ENCODE assay signal across 9 cellular contexts in genomic region chr1:202213361-202214088, GRCh38. TPM values are rescaled to one million over a fixed set of nuclear protein-coding genes. Genes with fewer than 3 reads are reported as not detected.
DNase-seq lines count a peak whose midpoint lies in the region; ATAC-seq, FAIRE-seq and TF ChIP-seq lines count a peak whose summit lies in the region.
"Had no signal": no experiment of that assay in that cellular context is flagged by ENCODE, and none has a peak within 500 bp of the region (broad histone marks: within the 10 kb centered on the region; RNA-seq: fewer than 3 reads in every experiment).

No MANE protein-coding gene starts in this region.

- H3K36me3 Mint-ChIP-seq in natural killer cell treated with Interleukin-12 subunit alpha and Interleukin-12 subunit beta and Interleukin-15 and Interleukin-18, amount 100 ng/mL, for 72 hours = no peaks in the 10 kb centered on the region
- no peaks in the 10 kb centered on the region for H3K36me3 Mint-ChIP-seq in CD4-positive, alpha-beta T cell (ENCODE audit: low read depth)

- peak overlapping the region; percentile 26 for H3K4me3 ChIP-seq in bronchial epithelial cell (ENCODE audit: low read depth, low read length)

- POLR2A ChIA-PET in CD4-positive, alpha-beta T cell (lab: Charles Lee) = no interaction called here

- H3K27me3 ChIP-seq in bronchial epithelial cell (ENCODE audit: control insufficient read depth, insufficient read depth, low read length) = peaks cover 15% of the 10 kb centered on the region
- peaks cover 50% of the 10 kb centered on the region for H3K27me3 ChIP-seq in CD4-positive, alpha-beta T cell (ENCODE audit: control insufficient read depth, insufficient read depth, low read length)

- no peaks in the 10 kb centered on the region for H3K36me3 ChIP-seq in bronchial epithelial cell (ENCODE audit: control insufficient read depth, insufficient read depth, low read length)
- H3K36me3 ChIP-seq: gastrocnemius medialis had no signal

- FAIRE-seq in bronchial epithelial cell (lab: Jason Lieb, UNC) = no peak

- peak; percentile 39 for TF ChIP-seq CTCF in bronchial epithelial cell (IDR thresholded peaks at IDR 0.05; ENCODE audit: insufficient read depth, low read length, severe bottlenecking)
- no peak for TF ChIP-seq CTCF in CD4-positive, alpha-beta T cell (IDR thresholded peaks at IDR 0.05)

- ATAC-seq in natural killer cell treated with Interleukin-12 subunit alpha and Interleukin-12 subunit beta and Interleukin-15 and Interleukin-18, amount 100 ng/mL, for 72 hours = no peak
- ATAC-seq in CD4-positive, alpha-beta T cell (ENCODE audit: poor library complexity) = no peak
- ATAC-seq: gastrocnemius medialis had no signal

- CTCF ChIA-PET in CD4-positive, alpha-beta T cell (lab: Charles Lee) = interaction anchor here (0.6 kb wide), 1 partner anchor 180 kb away, joined by 3 read pairs; no protein-coding TSS in a partner anchor

- no peak overlapping the region for H3K27ac ChIP-seq in CD4-positive, alpha-beta T cell (ENCODE audit: low read depth, low read length)
- H3K27ac ChIP-seq: gastrocnemius medialis had no signal

- H3K27me3 Mint-ChIP-seq in natural killer cell treated with Interleukin-12 subunit alpha and Interleukin-12 subunit beta and Interleukin-15 and Interleukin-18, amount 100 ng/mL, for 72 hours = peaks cover 16 to 25% of the 10 kb centered on the region in 2 donors
- peaks cover 76% of the 10 kb centered on the region for H3K27me3 Mint-ChIP-seq in CD4-positive, alpha-beta T cell

- DNase-seq in DMS153 (lab: John Stamatoyannopoulos, UW) = peak; percentile 58
- peak; percentile 70 for DNase-seq in NCI-H1436 (lab: John Stamatoyannopoulos, UW)
- DNase-seq in bronchial epithelial cell (ENCODE audit: low read depth) = peak; percentile 39
- DNase-seq in natural killer cell treated with Interleukin-12 subunit alpha and Interleukin-12 subunit beta and Interleukin-15 and Interleukin-18, amount 100 ng/mL, for 72 hours (ENCODE audit: low spot score) = no peak
- DNase-seq in NCI-H226 = no peak
- no peak for DNase-seq in CD4-positive, alpha-beta T cell
- DNase-seq in ecto neural progenitor cell (ENCODE audit: low spot score) = no peak
- DNase-seq in mesenteric fat pad (ENCODE audit: low spot score) = no peak
- DNase-seq: gastrocnemius medialis had no signal

- H3K9me3 ChIP-seq in CD4-positive, alpha-beta T cell (ENCODE audit: control insufficient read depth, low read length) = no peaks in the 10 kb centered on the region
- H3K9me3 ChIP-seq: gastrocnemius medialis had no signal

- peaks cover 25 to 29% of the 10 kb centered on the region in 2 donors for H3K4me1 Mint-ChIP-seq in natural killer cell treated with Interleukin-12 subunit alpha and Interleukin-12 subunit beta and Interleukin-15 and Interleukin-18, amount 100 ng/mL, for 72 hours (ENCODE audit: low read depth in 2 of 2)
- peaks cover 5% of the 10 kb centered on the region for H3K4me1 Mint-ChIP-seq in CD4-positive, alpha-beta T cell (ENCODE audit: low read depth)

- intact Hi-C loops in CD4-positive, alpha-beta T cell (cut with DNase I, micrococcal nuclease) = no loop called here

- H3K4me3 Mint-ChIP-seq in natural killer cell treated with Interleukin-12 subunit alpha and Interleukin-12 subunit beta and Interleukin-15 and Interleukin-18, amount 100 ng/mL, for 72 hours = peak overlapping the region; percentile 78
- no peak overlapping the region for H3K4me3 Mint-ChIP-seq in CD4-positive, alpha-beta T cell

- H3K9me3 Mint-ChIP-seq in natural killer cell treated with Interleukin-12 subunit alpha and Interleukin-12 subunit beta and Interleukin-15 and Interleukin-18, amount 100 ng/mL, for 72 hours = no peaks in the 10 kb centered on the region
- H3K9me3 Mint-ChIP-seq in CD4-positive, alpha-beta T cell = no peaks in the 10 kb centered on the region

- H3K27ac Mint-ChIP-seq in natural killer cell treated with Interleukin-12 subunit alpha and Interleukin-12 subunit beta and Interleukin-15 and Interleukin-18, amount 100 ng/mL, for 72 hours = peak overlapping the region; percentile 6 to 72
- no peak overlapping the region for H3K27ac Mint-ChIP-seq in CD4-positive, alpha-beta T cell

RNA-seq across cellular contexts. Expression of gene LGR6, which starts 19.9 kb away (rescaled TPM):
- total RNA-seq in bronchial epithelial cell (under 0.01 TPM in 1 of 2 replicates, not detected in the other), mesenteric fat pad (0.35 TPM)
- 1 to 10 TPM; 5.8 to 5.9 TPM for total RNA-seq in natural killer cell treated with Interleukin-12 subunit alpha and Interleukin-12 subunit beta and Interleukin-15 and Interleukin-18, amount 100 ng/mL, for 72 hours
- total RNA-seq in CD4-positive, alpha-beta T cell = under 1 TPM; 0.19 to 0.45 TPM

RNA-seq across cellular contexts. Expression of gene PTPN7, which starts 53.1 kb away (rescaled TPM):
- total RNA-seq in bronchial epithelial cell (under 0.01 TPM in 1 of 2 replicates, not detected in the other), mesenteric fat pad (3.0 TPM)
- total RNA-seq in natural killer cell treated with Interleukin-12 subunit alpha and Interleukin-12 subunit beta and Interleukin-15 and Interleukin-18, amount 100 ng/mL, for 72 hours = 100 to 1,000 TPM; 227 to 312 TPM
- 100 to 1,000 TPM; 144 to 145 TPM for total RNA-seq in CD4-positive, alpha-beta T cell

Comparison
In these comparisons a context has a peak if more than half of its experiments do, and no peak if none do; other contexts are left out.
1. DNase-seq: peak in DMS153 (single experiment), NCI-H1436 (single experiment) and bronchial epithelial cell (single experiment); none in natural killer cell treated with Interleukin-12 subunit alpha and Interleukin-12 subunit beta and Interleukin-15 and Interleukin-18, amount 100 ng/mL, for 72 hours (single experiment), NCI-H226 (single experiment), CD4-positive, alpha-beta T cell (0 of 10), ecto neural progenitor cell (single experiment) and mesenteric fat pad (single experiment).
2. RNA of gene PTPN7, which starts 53.1 kb away (total RNA-seq): 227 to 312 TPM in natural killer cell treated with Interleukin-12 subunit alpha and Interleukin-12 subunit beta and Interleukin-15 and Interleukin-18, amount 100 ng/mL, for 72 hours and 144 to 145 TPM in CD4-positive, alpha-beta T cell; 3.0 TPM in mesenteric fat pad (single experiment) and under 0.01 TPM in bronchial epithelial cell; every median in the first group is over 10 times any median in the second.